ENCODE assay signal across 8 cellular contexts in genomic region chr1:27233677-27234053, GRCh38. TPM values are rescaled to one million over a fixed set of nuclear protein-coding genes. Genes with fewer than 3 reads are reported as not detected.
DNase-seq lines count a peak whose midpoint lies in the region; ATAC-seq, FAIRE-seq and TF ChIP-seq lines count a peak whose summit lies in the region.

No MANE protein-coding gene starts in this region.

- H2BK20ac ChIP-seq in H1 (ENCODE audit: low read length) = no peak overlapping the region

- H3K79me2 ChIP-seq in H1 (ENCODE audit: control insufficient read depth in 1 of 2, insufficient read depth in 2 of 2, low read length in 2 of 2) = 0 out of 4 replicates have a peak, but pooled peaks cover 0 to 3% of the 10 kb centered on the region in 2 experiments

- H3K4me3 ChIP-seq in H1 (ENCODE audit: extremely low read depth in 1 of 4, insufficient read depth in 2 of 4, low read depth in 3 of 4, low read length in 4 of 4) (peak overlapping the region; percentile 63 to 84 (median 67); a peak in 7 of 8 replicates), neutrophil (ENCODE audit: low read depth in 1 of 2, low read length in 1 of 2) (peak overlapping the region; percentile 81 to 97)

- no peak overlapping the region for H4K5ac ChIP-seq in H1 (ENCODE audit: insufficient read length, low read depth, low read length)

- H3K14ac ChIP-seq in H1 (ENCODE audit: insufficient read length) = no peak overlapping the region

- H2BK120ac ChIP-seq in H1 (replicated peaks; ENCODE audit: low read depth, low read length) = no peak overlapping the region

- 64% methylated on average over 9 of the region's 9 CpGs; no CpG with 5 or more reads in 1 of the 2 experiments for WGBS in H1 (ENCODE audit: extremely low coverage in 1 of 2, insufficient coverage in 1 of 2, insufficient read length in 1 of 2, insufficient replicate concordance in 2 of 2, low coverage in 1 of 2, low lambda C conversion rate in 2 of 2, missing lambda C conversion rate in 1 of 2), 2 experiments

- H3K4me2 ChIP-seq in H1 (ENCODE audit: insufficient read depth in 1 of 2, low read depth in 2 of 2, low read length in 2 of 2) = peak overlapping the region; percentile 79 to 93

- H3K27ac ChIP-seq in H1 (ENCODE audit: low read depth, low read length) = no peak overlapping the region
- peak overlapping the region; percentile 91 for H3K27ac ChIP-seq in neutrophil

- no peak for ATAC-seq in GM19035 (IDR thresholded peaks at IDR 0.05; ENCODE audit: unreplicated experiment)
- no peak for ATAC-seq in GM21825 (IDR thresholded peaks at IDR 0.05; ENCODE audit: unreplicated experiment)

- peak overlapping the region; percentile 61; the same call in 1 of the 2 replicates for H2BK15ac ChIP-seq in H1 (ENCODE audit: low read length)

- H2BK5ac ChIP-seq in H1 (ENCODE audit: low read depth, low read length) = no peak overlapping the region

- POLR2A ChIA-PET in H1 (lab: Charles Lee; ENCODE audit: partially characterized antibody) = interaction anchor here (1.1 to 2.4 kb wide), 4 partner anchors 14 to 222 kb away, joined by 3 to 10 read pairs (median 4); partner anchors contain the start of genes SLC9A1 and TENT5B

- DNase-seq in NK-92 treated with Interleukin-12 subunit alpha and Interleukin-12 subunit beta, amount 100 ng/mL, for 24 hours (lab: John Stamatoyannopoulos, UW) = peak; percentile 35
- DNase-seq in NK-92 (lab: John Stamatoyannopoulos, UW; ENCODE audit: unreplicated experiment) (no peak), SK-N-DZ (ENCODE audit: low spot score) (peak; percentile 29), H1 (ENCODE audit: low read depth in 1 of 2, low spot score in 2 of 2) (no peak), kidney tubule cell (ENCODE audit: low spot score) (no peak)

- H3K27me3 ChIP-seq in H1 (replicated peaks in 1 of 4; ENCODE audit: control insufficient read depth in 3 of 4, extremely low read depth in 1 of 4, insufficient read depth in 3 of 4, low read length in 3 of 4) (peaks cover 0 to 3% (median 0%) of the 10 kb centered on the region in 4 experiments; a peak in 2 of 7 replicates), neutrophil (no peaks in the 10 kb centered on the region)

- no peak for TF ChIP-seq POLR2A in H1 (IDR thresholded peaks at IDR 0.05; ENCODE audit: control extremely low read depth in 1 of 2, low read depth in 2 of 2, low read length in 2 of 2)

- no peaks in the 10 kb centered on the region for H3K9me3 ChIP-seq in H1 (ENCODE audit: insufficient read depth in 2 of 2, low read depth in 1 of 2, low read length in 1 of 2)
- H3K9me3 ChIP-seq in neutrophil = no peaks in the 10 kb centered on the region

- no peak for TF ChIP-seq EP300 in H1 (IDR thresholded peaks at IDR 0.05; ENCODE audit: borderline replicate concordance in 1 of 2, low read depth in 2 of 2, low read length in 2 of 2)

- H2AK5ac ChIP-seq in H1 (ENCODE audit: low read depth, low read length) = no peak overlapping the region

- H4K20me1 ChIP-seq in H1 (replicated peaks in 1 of 2; ENCODE audit: control insufficient read depth in 1 of 2, insufficient read depth in 2 of 2, low read length in 2 of 2) = peaks cover 0 to 4% of the 10 kb centered on the region in 2 experiments

- no peak for FAIRE-seq in H1 (lab: Jason Lieb, UNC)

- H4K91ac ChIP-seq in H1 (replicated peaks; ENCODE audit: insufficient read length, low read length) = no peak overlapping the region

- TF ChIP-seq RAD21 in H1 (IDR thresholded peaks at IDR 0.05 in 1 of 2, conservative IDR thresholded peaks at IDR 0.05 in 1 of 2; ENCODE audit: low read depth in 2 of 2, low read length in 2 of 2) = no peak

- H2BK12ac ChIP-seq in H1 (ENCODE audit: low read depth, low read length) = no peak overlapping the region

- H3K9ac ChIP-seq in H1 (replicated peaks in 1 of 4; ENCODE audit: extremely low read depth in 1 of 4, low read depth in 3 of 4, low read length in 3 of 4) = no peak overlapping the region; a peak in 1 of 7 replicates

- H3K4me1 ChIP-seq in H1 (replicated peaks in 1 of 4; ENCODE audit: control insufficient read depth in 3 of 4, insufficient read depth in 4 of 4, low read length in 3 of 4) (peaks cover 0 to 8% (median 6%) of the 10 kb centered on the region in 4 experiments; a peak in 5 of 7 replicates), neutrophil (ENCODE audit: control insufficient read depth in 1 of 2, insufficient read depth in 1 of 2, low read depth in 1 of 2, low read length in 1 of 2) (peaks cover 26 to 30% of the 10 kb centered on the region in 2 experiments)

- peaks cover 11% of the 10 kb centered on the region for H3K23me2 ChIP-seq in H1 (ENCODE audit: low read depth, low read length)

- CTCF ChIA-PET in H1 (lab: Charles Lee; ENCODE audit: partially characterized antibody) = no interaction called here

- no peak for TF ChIP-seq CTCF in H1 (IDR thresholded peaks at IDR 0.05; ENCODE audit: control extremely low read depth in 1 of 3, insufficient read depth in 1 of 3, low read depth in 1 of 3, low read length in 3 of 3)
- no peak for TF ChIP-seq CTCF in neutrophil (IDR thresholded peaks at IDR 0.05)

- H3K36me3 ChIP-seq in H1 (ENCODE audit: control insufficient read depth in 2 of 4, insufficient read depth in 4 of 4, low read length in 3 of 4) = no peaks in the 10 kb centered on the region
- H3K36me3 ChIP-seq in neutrophil = no peaks in the 10 kb centered on the region

- H4K8ac ChIP-seq in H1 (ENCODE audit: extremely low read depth, insufficient read depth, low read length) = peak overlapping the region; percentile 76

- no peak overlapping the region for H3K4ac ChIP-seq in H1 (replicated peaks; ENCODE audit: insufficient read length, low read depth, low read length)

- no peaks in the 10 kb centered on the region for H3K79me1 ChIP-seq in H1 (ENCODE audit: low read depth, low read length)

- H3K56ac ChIP-seq in H1 (replicated peaks; ENCODE audit: insufficient read length, low read depth, low read length) = no peak overlapping the region

- no peak overlapping the region for H3K23ac ChIP-seq in H1 (ENCODE audit: insufficient read length)

- peak overlapping the region; percentile 86 for H2AFZ ChIP-seq in H1 (ENCODE audit: low read length)

- H3K18ac ChIP-seq in H1 (ENCODE audit: extremely low read depth, low read length) = no peak overlapping the region

TF ChIP-seq in H1, 55 proteins besides CTCF, POLR2A, EP300 and RAD21 (continues in another document):
- no peak for TF ChIP-seq TEAD4 (IDR thresholded peaks at IDR 0.05; ENCODE audit: low read depth, low read length)
- no peak for TF ChIP-seq FOSL1 (IDR thresholded peaks at IDR 0.05; ENCODE audit: insufficient read depth, low read depth, low read length)
- TF ChIP-seq CEBPB (IDR thresholded peaks at IDR 0.05; ENCODE audit: low read depth, low read length) = no peak
- no peak for TF ChIP-seq POLR2AphosphoS5 (IDR thresholded peaks at IDR 0.05; ENCODE audit: low read depth, low read length)
- TF ChIP-seq EZH2 (IDR thresholded peaks at IDR 0.05; ENCODE audit: low read depth, low read length, severe bottlenecking) = no peak
- TF ChIP-seq POU5F1 (IDR thresholded peaks at IDR 0.05; ENCODE audit: low read depth, low read length) = no peak
- no peak for TF ChIP-seq CHD2 (IDR thresholded peaks at IDR 0.05; ENCODE audit: low read length)

RNA-seq across cellular contexts. Expression of gene WDTC1, which starts 0.8 kb away (rescaled TPM):
- polyA plus RNA-seq in SK-N-DZ (2014; cell fraction: cytosol; rRNA removed) = 9.7 and 11.7 TPM in 2 replicates
- 3.8 and 9.0 TPM in 2 replicates for polyA plus RNA-seq in SK-N-DZ (2014; cell fraction: nucleus; rRNA removed)
- 17.5 and 18.7 TPM in 2 replicates for total RNA-seq in H1 (2021; fragmentation: NEBNext Ultra II Directional; extraction: Animal tissue kit (Norgen Biotek cat#: 25700))
- 7.5 and 11.7 TPM in 2 replicates for polyA plus RNA-seq in H1 (2011; rRNA removed)
- 6.8 TPM for polyA plus RNA-seq in H1 (2011; cell fraction: cytosol; rRNA removed)
- polyA plus RNA-seq in H1 (2011; cell fraction: nucleus; rRNA removed) = 12.9 TPM
- polyA plus RNA-seq in H1 (2012, experiment 1 of 2) = 12.5 to 18.7 TPM (median 15.7 TPM) in 4 replicates
- polyA plus RNA-seq in H1 (2012, experiment 2 of 2) = 16.4 TPM
- polyA plus RNA-seq in H1 (2013, experiment 1 of 2) = 8.9 TPM
- 8.7 TPM for polyA plus RNA-seq in H1 (2013, experiment 2 of 2)
- polyA minus RNA-seq in H1 (2011; rRNA and poly(A)+ RNA removed) = 12.5 and 15.4 TPM in 2 replicates
- polyA minus RNA-seq in H1 (2011; cell fraction: cytosol; rRNA and poly(A)+ RNA removed) = 6.4 TPM
- polyA minus RNA-seq in H1 (2011; cell fraction: nucleus; rRNA and poly(A)+ RNA removed) = 5.8 TPM

Comparison
In these comparisons a context has a peak if more than half of its experiments do, and no peak if none do; other contexts are left out.
1. DNase-seq: peak in NK-92 treated with Interleukin-12 subunit alpha and Interleukin-12 subunit beta, amount 100 ng/mL, for 24 hours (single experiment) and SK-N-DZ (single experiment); none in NK-92 (single experiment), H1 (0 of 2) and kidney tubule cell (single experiment).